ENCODE assay signal across 12 cellular contexts in genomic region chr3:16423947-16424673, GRCh38.
DNase-seq lines count a peak whose midpoint lies in the region; ATAC-seq, FAIRE-seq and TF ChIP-seq lines count a peak whose summit lies in the region.
"Had no signal": no experiment of that assay in that cellular context is flagged by ENCODE, and none has a peak within 500 bp of the region (broad histone marks: within the 10 kb centered on the region; RNA-seq: fewer than 3 reads in every experiment).

No MANE protein-coding gene starts in this region.

- ATAC-seq in HG02588 (IDR thresholded peaks at IDR 0.05; ENCODE audit: unreplicated experiment) (peak; percentile 67), HG03196 (IDR thresholded peaks at IDR 0.05; ENCODE audit: unreplicated experiment) (peak; percentile 75), right cardiac atrium (no peak)
- ATAC-seq: left ventricle myocardium superior had no signal

- no peak for TF ChIP-seq CTCF in DOHH2 (IDR thresholded peaks at IDR 0.05; ENCODE audit: low read depth, low read length, poor library complexity, severe bottlenecking)

- peak; percentile 90 for FAIRE-seq in GM19239 (lab: Jason Lieb, UNC)
- FAIRE-seq: D721Med, HTR-8/SVneo had no signal

- H3K27me3 ChIP-seq in DOHH2 (ENCODE audit: control insufficient read depth, low read length) (no peaks in the 10 kb centered on the region), right cardiac atrium (ENCODE audit: control insufficient read depth, insufficient read depth) (no peaks in the 10 kb centered on the region)

- H3K36me3 ChIP-seq in DOHH2 (ENCODE audit: control insufficient read depth, low read length), result peaks cover 94% of the 10 kb centered on the region

- WGBS in right cardiac atrium, result 93% methylated on average over 5 of the region's 5 CpGs

- H3K4me3 ChIP-seq in DOHH2 (ENCODE audit: low read length) (peak overlapping the region; percentile 43), right cardiac atrium (ENCODE audit: low read length) (no peak overlapping the region)

- peaks cover 100% of the 10 kb centered on the region for H3K79me2 ChIP-seq in DOHH2 (ENCODE audit: control insufficient read depth, low read length)

- no peaks in the 10 kb centered on the region for H3K9me2 ChIP-seq in DOHH2 (replicated peaks; ENCODE audit: control insufficient read depth, low read length)

- intact Hi-C loops in right cardiac atrium (cut with DNase I), result no loop called here

- H3K27ac ChIP-seq in DOHH2 (ENCODE audit: low read depth, low read length) (peak overlapping the region; percentile 100), right cardiac atrium (ENCODE audit: low read length) (no peak overlapping the region)

- H3K4me1 ChIP-seq in DOHH2 (ENCODE audit: control insufficient read depth, low read length), result peaks cover 100% of the 10 kb centered on the region
- peaks cover 14% of the 10 kb centered on the region for H3K4me1 ChIP-seq in right cardiac atrium (ENCODE audit: control insufficient read depth, insufficient read depth, low read length)

- H4K20me1 ChIP-seq in DOHH2 (ENCODE audit: control insufficient read depth, insufficient read depth, low read depth, low read length), result no peaks in the 10 kb centered on the region

- DNase-seq in GM19239 (ENCODE audit: insufficient read length, low spot score), result no peak
- DNase-seq in right cardiac atrium, result no peak
- no peak for DNase-seq in EL
- DNase-seq in central memory CD4-positive, alpha-beta T cell, result no peak
- DNase-seq in NCI-H1417 treated with DMSO at 0.1 percent for 48 hours (lab: John Stamatoyannopoulos, UW), result no peak
- DNase-seq: 8988T, left ventricle myocardium superior had no signal

- no peaks in the 10 kb centered on the region for H3K9me3 ChIP-seq in DOHH2 (ENCODE audit: control insufficient read depth, insufficient read depth, low read length)
- H3K9me3 ChIP-seq in right cardiac atrium (ENCODE audit: control insufficient read depth, low read length), result no peaks in the 10 kb centered on the region

- peaks cover 42% of the 10 kb centered on the region for H3F3A ChIP-seq in DOHH2 (ENCODE audit: control insufficient read depth, insufficient read depth)

- peak overlapping the region; percentile 92 for H3K4me2 ChIP-seq in DOHH2 (ENCODE audit: low read length)

Comparison
In these comparisons a context has a peak if more than half of its experiments do, and no peak if none do; other contexts are left out.
1. ATAC-seq: peak in HG02588 (single experiment) and HG03196 (single experiment); none in right cardiac atrium (0 of 2).